ENCODE assay signal across 15 cellular contexts in the genomic region with DNA sequence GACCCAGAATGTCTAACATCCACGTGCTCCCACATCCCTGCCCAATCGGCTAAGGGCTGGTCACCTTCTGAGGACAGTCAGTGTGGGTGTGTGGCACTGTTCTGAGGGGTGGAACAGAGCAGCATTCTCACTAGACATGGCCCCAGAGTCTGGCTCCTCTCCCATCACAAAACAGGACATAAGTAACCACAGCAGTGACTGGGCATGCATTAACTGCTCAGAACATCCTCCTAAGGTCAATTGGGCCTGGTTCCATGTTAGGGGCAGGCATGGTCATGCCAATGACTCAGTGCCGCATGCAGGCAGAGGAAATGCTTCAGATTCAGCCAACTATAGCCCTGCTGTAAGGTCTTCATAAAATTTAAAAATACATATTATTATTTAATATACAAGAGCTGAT. TPM values are rescaled to one million over a fixed set of nuclear protein-coding genes. Genes with fewer than 3 reads are reported as not detected.
DNase-seq lines count a peak whose midpoint lies in the region; ATAC-seq and TF ChIP-seq lines count a peak whose summit lies in the region.
"Had no signal": no experiment of that assay in that cellular context is flagged by ENCODE, and none has a peak within 500 bp of the region (broad histone marks: within the 10 kb centered on the region; RNA-seq: fewer than 3 reads in every experiment).

No MANE protein-coding gene starts in this region.

- H3K4me3 ChIP-seq in colonic mucosa, result no peak overlapping the region
- H3K4me3 ChIP-seq: sigmoid colon, uterus had no signal

- H3K9ac ChIP-seq in colonic mucosa (ENCODE audit: low read depth in 2 of 2, low read length in 2 of 2), result no peak overlapping the region

- peak overlapping the region; percentile 80 for H3K27ac ChIP-seq in colonic mucosa
- H3K27ac ChIP-seq: HL-60 had no signal

- no peak for TF ChIP-seq CTCF in colonic mucosa (IDR thresholded peaks at IDR 0.05)

- H3K4me1 ChIP-seq in colonic mucosa, result peaks cover 4% of the 10 kb centered on the region
- H3K4me1 ChIP-seq: uterus had no signal

- H3K9me3 ChIP-seq in colonic mucosa, result no peaks in the 10 kb centered on the region
- H3K9me3 ChIP-seq: sigmoid colon, uterus had no signal

- no peaks in the 10 kb centered on the region for H3K27me3 ChIP-seq in colonic mucosa
- H3K27me3 ChIP-seq: sigmoid colon, uterus had no signal

- peak; percentile 11 for DNase-seq in A172 (ENCODE audit: low spot score)
- peak; percentile 60 for DNase-seq in HS-5 (ENCODE audit: low read depth)
- no peak for DNase-seq in colonic mucosa
- DNase-seq in left lobe of liver (ENCODE audit: low spot score), result no peak
- no peak for DNase-seq in HT-29 (ENCODE audit: low spot score)
- no peak for DNase-seq in activated naive CD4-positive, alpha-beta T cell treated with Interleukin-2 at 50 U/mL for 16 hours
- DNase-seq: activated CD4-positive, alpha-beta memory T cell treated with anti-CD3 and anti-CD28 coated beads for 36 hours; activated naive CD4-positive, alpha-beta T cell treated with anti-CD3 and anti-CD28 coated beads, Interleukin-2, amount 50 U/mL, for 16 hours; NCI-H1105; NCI-H82; sigmoid colon; uterus had no signal

- peaks cover 12% of the 10 kb centered on the region for H3K36me3 ChIP-seq in colonic mucosa
- H3K36me3 ChIP-seq: uterus had no signal

- intact Hi-C loops in colonic mucosa (cut with DNase I), result no loop called here

- ATAC-seq in left lobe of liver (peak; percentile 20), GM18858 (IDR thresholded peaks at IDR 0.05; ENCODE audit: unreplicated experiment) (no peak), GM18861 (IDR thresholded peaks at IDR 0.05; ENCODE audit: unreplicated experiment) (no peak)

RNA-seq across cellular contexts. Expression of a gene that starts 12.9 kb away (rescaled TPM):
- 339 and 388 TPM in 2 replicates for total RNA-seq in A172 (2014; rRNA removed; shearing (Covaris generic))
- total RNA-seq in colonic mucosa (100 to 1,000 TPM; 191 to 323 TPM), left lobe of liver (42.9 TPM)
- 566 and 576 TPM in 2 replicates for total RNA-seq in HT-29 (2014; rRNA removed; shearing (Covaris generic))

Comparison
In these comparisons a context has a peak if more than half of its experiments do, and no peak if none do; other contexts are left out.
1. DNase-seq: peak in A172 (single experiment) and HS-5 (single experiment); none in colonic mucosa (single experiment), left lobe of liver (single experiment), HT-29 (single experiment) and activated naive CD4-positive, alpha-beta T cell treated with Interleukin-2 at 50 U/mL for 16 hours (single experiment).